In genomic region chr5:153799466-153799865, GRCh38 we compare ENCODE assay signal across 8 cellular contexts.
"Had no signal": no experiment of that assay in that cellular context is flagged by ENCODE, and none has a peak within 500 bp of the region (broad histone marks: within the 10 kb centered on the region; RNA-seq: fewer than 3 reads in every experiment).

No MANE protein-coding gene starts in this region.

- H2AFZ ChIP-seq: GM23338 had no signal

- H3K27ac ChIP-seq: HL-60 had no signal

- DNase-seq: H9, HCEC 1CT, KG1 had no signal

- H3K4me3 ChIP-seq: GM23338 had no signal

- H3K4me2 ChIP-seq: GM23338 had no signal

- ATAC-seq: GM23338 had no signal

- H3K27ac Mint-ChIP-seq: GM23338, IgD-negative memory B cell had no signal

- H3K36me3 Mint-ChIP-seq: IgD-negative memory B cell had no signal

- FAIRE-seq: H1, H54 had no signal

- H3K4me3 Mint-ChIP-seq: GM23338, H9, IgD-negative memory B cell had no signal

- H3K4me1 Mint-ChIP-seq: GM23338, H9 had no signal

- H3K9me3 Mint-ChIP-seq: GM23338, H9 had no signal
